30 cellular contexts compared by ENCODE assay signal in the genomic region with DNA sequence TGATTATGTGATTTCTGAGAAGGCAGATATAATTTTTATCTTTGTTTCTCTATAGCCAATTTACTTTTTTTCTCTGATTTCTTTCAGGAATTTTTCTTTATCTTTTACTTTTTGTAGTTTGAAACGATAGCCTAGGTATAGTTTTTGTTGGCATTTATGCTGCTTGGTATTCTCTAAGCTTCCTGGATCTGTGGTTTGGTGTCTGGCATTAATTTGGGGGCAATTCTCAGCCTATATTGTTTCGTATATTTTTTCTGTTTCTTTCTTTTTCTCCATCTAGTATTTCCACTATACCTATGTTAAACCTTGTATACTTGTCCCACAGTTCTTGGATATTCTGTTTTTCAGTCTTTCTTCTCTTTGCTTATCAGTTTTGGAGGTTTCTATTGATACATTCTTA. TPM values are rescaled to one million over a fixed set of nuclear protein-coding genes. Genes with fewer than 3 reads are reported as not detected.
"Had no signal": no experiment of that assay in that cellular context is flagged by ENCODE, and none has a peak within 500 bp of the region (broad histone marks: within the 10 kb centered on the region; RNA-seq: fewer than 3 reads in every experiment).

No MANE protein-coding gene starts in this region.

- DNase-seq: activated effector memory CD4-positive, alpha-beta T cell treated with anti-CD3 and anti-CD28 coated beads, Interleukin-2, amount 50 U/mL, for 16 hours; activated effector memory CD4-positive, alpha-beta T cell treated with Interleukin-2 at 50 U/mL for 16 hours; activated gamma-delta T cell; activated gamma-delta T cell treated with Interleukin-2 at 50 U/mL for 16 hours; activated naive CD4-positive, alpha-beta T cell; activated naive CD4-positive, alpha-beta T cell treated with anti-CD3 and anti-CD28 coated beads for 36 hours; activated naive CD4-positive, alpha-beta T cell treated with anti-CD3 and anti-CD28 coated beads, Interleukin-2, amount 10 ng/mL, durations not matched to agents 7 days and 5 days; activated naive CD4-positive, alpha-beta T cell treated with anti-CD3 and anti-CD28 coated beads, Interleukin-2, amount 50 U/mL, for 16 hours; activated naive CD4-positive, alpha-beta T cell treated with Interleukin-2 at 50 U/mL for 16 hours; activated naive CD8-positive, alpha-beta T cell treated with anti-CD3 and anti-CD28 coated beads for 36 hours; activated naive CD8-positive, alpha-beta T cell treated with anti-CD3 and anti-CD28 coated beads, Interleukin-2, amount 10 ng/mL, durations not matched to agents 7 days and 5 days; activated naive CD8-positive, alpha-beta T cell treated with anti-CD3 and anti-CD28 coated beads, Interleukin-2, amount 50 U/mL, for 24 hours; activated T-cell treated with anti-CD3 and anti-CD28 coated beads, Interleukin-2, amount 50 U/mL, for 4 hours; activated T-cell treated with anti-CD3 and anti-CD28 coated beads, Interleukin-2, amount 50 U/mL, for 48 hours; activated T-cell treated with anti-CD3 and anti-CD28 coated beads, Interleukin-2, amount 50 U/mL, for 72 hours; adrenal gland; amniotic stem cell; amygdala; anterior cingulate cortex; aorta; body of pancreas; brain microvascular endothelial cell; caudate nucleus; central memory CD4-positive, alpha-beta T cell; cerebellar nuclear complex had no signal

- ATAC-seq: activated naive CD4-positive, alpha-beta T cell treated with anti-CD3 and anti-CD28 coated beads, Interleukin-2, amount 50 U/mL, for 72 hours; activated naive CD8-positive, alpha-beta T cell treated with anti-CD3 and anti-CD28 coated beads, Interleukin-2, amount 50 U/mL, for 24 hours; activated T-cell treated with anti-CD3 and anti-CD28 coated beads, Interleukin-2, amount 50 U/mL, for 4 hours; activated T-cell treated with anti-CD3 and anti-CD28 coated beads, Interleukin-2, amount 50 U/mL, for 72 hours; activated T-helper 17 cell treated with anti-CD3 and anti-CD28 coated beads, Interleukin-2, amount 50 U/mL, for 72 hours; body of pancreas had no signal

- H3K27me3 ChIP-seq: adrenal gland, ascending aorta, body of pancreas, brain microvascular endothelial cell, breast epithelium, cardiac muscle cell had no signal

- H3K9me3 ChIP-seq: adrenal gland, ascending aorta, body of pancreas had no signal

- H3K36me3 ChIP-seq: adrenal gland, ascending aorta, brain microvascular endothelial cell, breast epithelium, cardiac muscle cell had no signal

- H3K4me3 ChIP-seq: adrenal gland, ascending aorta, body of pancreas, breast epithelium, cardiac muscle cell had no signal

- H3K4me1 ChIP-seq: ascending aorta, breast epithelium had no signal

- H3K27ac ChIP-seq: adrenal gland, ascending aorta, body of pancreas, brain microvascular endothelial cell, breast epithelium, cardiac muscle cell had no signal

RNA-seq across cellular contexts. Expression of a gene that starts 45.0 kb away (rescaled TPM):
- total RNA-seq: ascending aorta had no signal
